ENCODE assay signal across 8 cellular contexts in the genomic region with DNA sequence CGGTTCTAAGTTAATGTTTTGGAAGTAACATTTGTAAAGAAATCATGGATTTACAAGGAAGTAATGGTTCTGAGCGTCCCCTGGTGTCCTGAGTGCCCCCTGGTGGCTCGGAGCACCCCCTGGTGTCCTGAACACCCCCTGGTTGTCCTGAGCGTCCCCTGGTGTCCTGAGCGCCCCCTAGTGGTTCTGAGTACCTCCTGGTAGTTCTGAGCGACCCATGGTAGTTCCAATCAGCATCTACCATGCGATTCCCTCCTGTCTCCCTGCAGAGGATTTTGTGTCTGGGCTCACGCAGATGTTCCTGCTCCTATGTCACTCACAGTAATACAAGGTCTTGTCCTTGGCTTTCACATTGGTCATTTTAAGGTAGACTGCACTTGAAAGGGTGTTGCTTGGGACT.
DNase-seq lines count a peak whose midpoint lies in the region; ATAC-seq, FAIRE-seq and TF ChIP-seq lines count a peak whose summit lies in the region.

No MANE protein-coding gene starts in this region.

- peak; percentile 82 for TF ChIP-seq CTCF in DOHH2 (IDR thresholded peaks at IDR 0.05; ENCODE audit: low read depth, low read length, poor library complexity, severe bottlenecking)
- TF ChIP-seq CTCF in PC-9 (conservative IDR thresholded peaks at IDR 0.05): peak; percentile 54; the same call in 1 of the 2 replicates

- H3K27ac ChIP-seq in DOHH2 (ENCODE audit: low read depth, low read length) (no peak overlapping the region), PC-9 (no peak overlapping the region)

- no peak for FAIRE-seq in RCC 7860 (lab: Jason Lieb, UNC)

- POLR2A ChIA-PET in PC-9 (lab: Charles Lee; ENCODE audit: unreplicated experiment): no interaction called here

- DNase-seq in PC-9 (peak in 1 of 2 experiments; percentile 20), adipocyte (ENCODE audit: low read depth) (peak; percentile 14), DMS79 treated with DMSO at 0.1 percent for 48 hours (lab: John Stamatoyannopoulos, UW) (no peak), RCC 7860 (ENCODE audit: low spot score) (no peak)
- DNase-seq in stimulated activated CD4-positive, alpha-beta T cell treated with anti-CD3 and anti-CD28 coated beads, Interleukin-12 subunit alpha, Interleukin-12 subunit beta, amount 100 ng/mL, for 48 hours (ENCODE audit: low read depth in 2 of 3, low spot score in 1 of 3): peak; percentile 61 to 71 (median 65)

- H3K36me3 ChIP-seq in DOHH2 (ENCODE audit: control insufficient read depth, low read length) (no peaks in the 10 kb centered on the region), PC-9 (ENCODE audit: low read depth) (no peaks in the 10 kb centered on the region), adipocyte (ENCODE audit: control insufficient read depth, insufficient read depth, low read length, severe bottlenecking) (no peaks in the 10 kb centered on the region)

- no peak overlapping the region for H2AFZ ChIP-seq in PC-9

- H3K4me1 ChIP-seq in DOHH2 (ENCODE audit: control insufficient read depth, low read length) (peaks cover 46% of the 10 kb centered on the region), PC-9 (replicated peaks; ENCODE audit: insufficient read depth) (no peaks in the 10 kb centered on the region), adipocyte (ENCODE audit: control insufficient read depth, insufficient read depth, low read length) (no peaks in the 10 kb centered on the region)

- H3K27me3 ChIP-seq in DOHH2 (ENCODE audit: control insufficient read depth, low read length) (no peaks in the 10 kb centered on the region), PC-9 (ENCODE audit: insufficient read depth, low read depth) (no peaks in the 10 kb centered on the region), adipocyte (replicated peaks; ENCODE audit: control insufficient read depth, insufficient read depth, low read length) (peaks cover 9% of the 10 kb centered on the region)

- ATAC-seq in HG02759 (IDR thresholded peaks at IDR 0.05; ENCODE audit: unreplicated experiment): peak; percentile 70
- no peak for ATAC-seq in HG03378 (IDR thresholded peaks at IDR 0.05; ENCODE audit: unreplicated experiment)

- H3F3A ChIP-seq in DOHH2 (ENCODE audit: control insufficient read depth, insufficient read depth) (peaks cover 18% of the 10 kb centered on the region), PC-9 (ENCODE audit: insufficient read depth, low read depth) (peaks cover 7% of the 10 kb centered on the region; the same call in 1 of the 2 replicates)

- no peaks in the 10 kb centered on the region for H3K9me2 ChIP-seq in DOHH2 (replicated peaks; ENCODE audit: control insufficient read depth, low read length)
- H3K9me2 ChIP-seq in PC-9 (ENCODE audit: insufficient read depth): no peaks in the 10 kb centered on the region

- no peaks in the 10 kb centered on the region for H3K79me2 ChIP-seq in DOHH2 (ENCODE audit: control insufficient read depth, low read length)
- no peaks in the 10 kb centered on the region for H3K79me2 ChIP-seq in PC-9 (ENCODE audit: low read depth)

- no peak overlapping the region for H3K4me3 ChIP-seq in DOHH2 (ENCODE audit: low read length)
- no peak overlapping the region for H3K4me3 ChIP-seq in PC-9
- no peak overlapping the region for H3K4me3 ChIP-seq in adipocyte (ENCODE audit: low read length)

- intact Hi-C loops in PC-9 (cut with micrococcal nuclease; ENCODE audit: unreplicated experiment): no loop called here

- no peak overlapping the region for H3K9ac ChIP-seq in adipocyte (ENCODE audit: low read length)

- H3K9me3 ChIP-seq in DOHH2 (ENCODE audit: control insufficient read depth, insufficient read depth, low read length): peaks cover 27% of the 10 kb centered on the region
- H3K9me3 ChIP-seq in PC-9 (ENCODE audit: insufficient read depth, low read depth): no peaks in the 10 kb centered on the region; the same call in 1 of the 2 replicates
- H3K9me3 ChIP-seq in adipocyte (ENCODE audit: control insufficient read depth, low read length): no peaks in the 10 kb centered on the region

- BruUV-seq in PC-9 (replicated peaks; lab: Mats Ljungman, UMichigan): no TSS peak

- H3K4me2 ChIP-seq in DOHH2 (ENCODE audit: low read length): no peak overlapping the region
- H3K4me2 ChIP-seq in PC-9: no peak overlapping the region

- no peaks in the 10 kb centered on the region for H4K20me1 ChIP-seq in DOHH2 (ENCODE audit: control insufficient read depth, insufficient read depth, low read depth, low read length)
- H4K20me1 ChIP-seq in PC-9 (ENCODE audit: insufficient read depth): no peaks in the 10 kb centered on the region

- CTCF ChIA-PET in PC-9 (lab: Charles Lee): no interaction called here

Comparison
In these comparisons a context has a peak if more than half of its experiments do, and no peak if none do; other contexts are left out.
1. DNase-seq: peak in adipocyte (single experiment) and stimulated activated CD4-positive, alpha-beta T cell treated with anti-CD3 and anti-CD28 coated beads, Interleukin-12 subunit alpha, Interleukin-12 subunit beta, amount 100 ng/mL, for 48 hours (3 of 3); none in DMS79 treated with DMSO at 0.1 percent for 48 hours (single experiment) and RCC 7860 (single experiment).